ENCODE assay signal across 9 cellular contexts in genomic region chr12:109264095-109264942, GRCh38. TPM values are rescaled to one million over a fixed set of nuclear protein-coding genes. Genes with fewer than 3 reads are reported as not detected.
DNase-seq lines count a peak whose midpoint lies in the region; FAIRE-seq and TF ChIP-seq lines count a peak whose summit lies in the region.
"Had no signal": no experiment of that assay in that cellular context is flagged by ENCODE, and none has a peak within 500 bp of the region (broad histone marks: within the 10 kb centered on the region; RNA-seq: fewer than 3 reads in every experiment).

No MANE protein-coding gene starts in this region.

- WGBS in small intestine, 3 donors: 49 to 59% (median 49%) methylated on average over 23 of the region's 23 CpGs

- no peak for FAIRE-seq in small intestine (lab: Jason Lieb, UNC)

- H3K9ac ChIP-seq in KMS-11: no peak overlapping the region

- H3K27me3 ChIP-seq in KMS-11 (ENCODE audit: insufficient read depth, low read depth) (no peaks in the 10 kb centered on the region), Peyer's patch (no peaks in the 10 kb centered on the region), small intestine (ENCODE audit: control insufficient read depth in 2 of 2, insufficient read depth in 2 of 2, low read length in 2 of 2) (no peaks in the 10 kb centered on the region)

- H3K4me1 ChIP-seq in KMS-11 (ENCODE audit: low read depth, poor library complexity, severe bottlenecking): no peaks in the 10 kb centered on the region
- no peaks in the 10 kb centered on the region for H3K4me1 ChIP-seq in Peyer's patch
- H3K4me1 ChIP-seq in small intestine (ENCODE audit: control insufficient read depth in 2 of 2, insufficient read depth in 1 of 2, low read depth in 1 of 2, low read length in 1 of 2): no peaks in the 10 kb centered on the region

- DNase-seq in EH (ENCODE audit: low read depth) (peak; percentile 60), Peyer's patch (peak; percentile 51 to 85 (median 82)), amniotic stem cell (lab: John Stamatoyannopoulos, UW) (peak; percentile 1), hippocampal formation (lab: John Stamatoyannopoulos, UW) (peak; percentile 6 to 33), small intestine (peak; percentile 76), GOT3 (lab: John Stamatoyannopoulos, UW) (no peak), activated gamma-delta T cell treated with Interleukin-2 at 50 U/mL for 16 hours (no peak)

- no peaks in the 10 kb centered on the region for H4K20me1 ChIP-seq in KMS-11 (ENCODE audit: insufficient read depth)

- H3K9me3 ChIP-seq in Peyer's patch: no peaks in the 10 kb centered on the region
- no peaks in the 10 kb centered on the region for H3K9me3 ChIP-seq in small intestine (ENCODE audit: control insufficient read depth, low read depth)

- peak; percentile 67 for TF ChIP-seq CTCF in KMS-11 (conservative IDR thresholded peaks at IDR 0.05; ENCODE audit: low read depth, low read length)
- TF ChIP-seq CTCF in Peyer's patch (IDR thresholded peaks at IDR 0.05): peak; percentile 13 to 79 (median 68)

- no peaks in the 10 kb centered on the region for H3K79me2 ChIP-seq in KMS-11 (ENCODE audit: insufficient read depth, low read depth)

- no peaks in the 10 kb centered on the region for H3K36me3 ChIP-seq in KMS-11 (ENCODE audit: insufficient read depth)
- peaks cover 0 to 86% (median 0%) of the 10 kb centered on the region in 3 donors for H3K36me3 ChIP-seq in Peyer's patch
- peaks cover 4 to 19% of the 10 kb centered on the region in 2 donors for H3K36me3 ChIP-seq in small intestine (ENCODE audit: control insufficient read depth in 2 of 2, insufficient read depth in 2 of 2, low read length in 2 of 2)

- no peak overlapping the region for H3K27ac ChIP-seq in KMS-11
- no peak overlapping the region for H3K27ac ChIP-seq in Peyer's patch
- no peak overlapping the region for H3K27ac ChIP-seq in small intestine (ENCODE audit: low read depth in 1 of 2, low read length in 1 of 2)

- no peak overlapping the region for H3K4me2 ChIP-seq in KMS-11

- no peak overlapping the region; the same call in 1 of the 2 replicates for H2AFZ ChIP-seq in KMS-11 (ENCODE audit: low read depth)

- no peak for TF ChIP-seq POLR2A in Peyer's patch (IDR thresholded peaks at IDR 0.05)

- H3K4me3 ChIP-seq in KMS-11 (IDR thresholded peaks at IDR 0.05; ENCODE audit: insufficient read depth, low read depth, low read length) (no peak overlapping the region), Peyer's patch (no peak overlapping the region), small intestine (ENCODE audit: low read depth in 1 of 2, low read length in 2 of 2) (no peak overlapping the region)

RNA-seq across cellular contexts. Expression of gene FOXN4, which starts 44.8 kb away (rescaled TPM):
- not detected for total RNA-seq in Peyer's patch
- polyA plus RNA-seq in small intestine: not detected
- total RNA-seq: subcutaneous adipose tissue had no signal

Comparison
In these comparisons a context has a peak if more than half of its experiments do, and no peak if none do; other contexts are left out.
1. DNase-seq: peak in EH (single experiment), Peyer's patch (3 of 3), amniotic stem cell (single experiment), hippocampal formation (2 of 2) and small intestine (single experiment); none in GOT3 (single experiment) and activated gamma-delta T cell treated with Interleukin-2 at 50 U/mL for 16 hours (single experiment).